In the genomic region with DNA sequence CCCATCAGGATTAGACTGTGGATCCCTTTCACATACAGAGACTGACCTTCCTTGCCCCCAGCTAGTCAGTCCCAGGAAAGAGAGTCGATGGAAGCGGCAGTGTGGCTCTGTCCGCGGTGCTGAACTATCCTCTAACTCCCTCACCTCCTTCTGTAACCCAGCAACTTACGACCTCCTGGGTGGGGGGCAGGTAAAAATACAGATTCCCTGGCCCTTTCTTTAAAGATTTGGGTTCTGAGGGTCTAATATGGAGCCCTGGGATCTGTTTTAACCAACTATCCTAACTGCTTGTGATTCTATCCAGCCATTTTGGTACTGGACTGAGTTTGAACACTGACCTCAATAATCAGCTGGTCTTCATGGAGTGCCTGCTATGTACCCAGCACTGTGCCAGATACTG, we compare ENCODE assay signal across 14 cellular contexts. TPM values are rescaled to one million over a fixed set of nuclear protein-coding genes. Genes with fewer than 3 reads are reported as not detected.
DNase-seq lines count a peak whose midpoint lies in the region; ATAC-seq lines count a peak whose summit lies in the region.
"Had no signal": no experiment of that assay in that cellular context is flagged by ENCODE, and none has a peak within 500 bp of the region (broad histone marks: within the 10 kb centered on the region; RNA-seq: fewer than 3 reads in every experiment).

No MANE protein-coding gene starts in this region.

- no peaks in the 10 kb centered on the region for H3K27me3 Mint-ChIP-seq in activated T-cell treated with anti-CD3 and anti-CD28 coated beads, Interleukin-2, amount 50 U/mL, for 72 hours (ENCODE audit: low read depth)
- H3K27me3 Mint-ChIP-seq: activated CD8-positive, alpha-beta memory T cell treated with anti-CD3 and anti-CD28 coated beads, Interleukin-2, amount 10 ng/mL, durations not matched to agents 7 days and 5 days; central memory CD8-positive, alpha-beta T cell had no signal

- H3K9me3 Mint-ChIP-seq in activated T-cell treated with anti-CD3 and anti-CD28 coated beads, Interleukin-2, amount 50 U/mL, for 72 hours: no peaks in the 10 kb centered on the region
- H3K9me3 Mint-ChIP-seq: central memory CD8-positive, alpha-beta T cell; type B pancreatic cell had no signal

- no peak overlapping the region for H3K4me3 Mint-ChIP-seq in activated T-cell treated with anti-CD3 and anti-CD28 coated beads, Interleukin-2, amount 50 U/mL, for 72 hours
- H3K4me3 Mint-ChIP-seq: activated CD8-positive, alpha-beta memory T cell treated with anti-CD3 and anti-CD28 coated beads, Interleukin-2, amount 10 ng/mL, durations not matched to agents 7 days and 5 days; central memory CD8-positive, alpha-beta T cell; type B pancreatic cell had no signal

- DNase-seq in DMS53 (lab: John Stamatoyannopoulos, UW) (peak; percentile 2), DMS53 treated with DMSO at 0.1 percent for 48 hours (lab: John Stamatoyannopoulos, UW; ENCODE audit: unreplicated experiment) (no peak), NOMO-1 treated with DMSO at 0.1 percent for 48 hours (lab: John Stamatoyannopoulos, UW; ENCODE audit: unreplicated experiment) (peak; percentile 8), ecto neural progenitor cell (ENCODE audit: low spot score) (peak; percentile 73), myocyte (ENCODE audit: low read depth) (peak; percentile 70), NCI-H1105 treated with DMSO at 0.1 percent for 48 hours (lab: John Stamatoyannopoulos, UW) (no peak)
- no peak for DNase-seq in activated T-cell treated with anti-CD3 and anti-CD28 coated beads, Interleukin-2, amount 50 U/mL, for 72 hours
- DNase-seq in activated CD4-positive, CD25-positive, alpha-beta regulatory T cell treated with anti-CD3 and anti-CD28 coated beads, Interleukin-2, amount 50 U/mL, for 72 hours: no peak
- DNase-seq: 8988T; activated CD8-positive, alpha-beta memory T cell treated with anti-CD3 and anti-CD28 coated beads, Interleukin-2, amount 10 ng/mL, durations not matched to agents 7 days and 5 days; NCI-H1436 treated with DMSO at 0.1 percent for 48 hours; SHP77 treated with DMSO at 0.1 percent for 48 hours had no signal

- H3K27ac Mint-ChIP-seq in activated T-cell treated with anti-CD3 and anti-CD28 coated beads, Interleukin-2, amount 50 U/mL, for 72 hours: no peak overlapping the region
- H3K27ac Mint-ChIP-seq: activated CD8-positive, alpha-beta memory T cell treated with anti-CD3 and anti-CD28 coated beads, Interleukin-2, amount 10 ng/mL, durations not matched to agents 7 days and 5 days; type B pancreatic cell had no signal

- no peaks in the 10 kb centered on the region for H3K4me1 Mint-ChIP-seq in activated T-cell treated with anti-CD3 and anti-CD28 coated beads, Interleukin-2, amount 50 U/mL, for 72 hours (ENCODE audit: low read depth)

- ATAC-seq in activated T-cell treated with anti-CD3 and anti-CD28 coated beads, Interleukin-2, amount 50 U/mL, for 72 hours (replicated peaks in 1 of 2): no peak
- ATAC-seq: activated CD8-positive, alpha-beta memory T cell treated with anti-CD3 and anti-CD28 coated beads, Interleukin-2, amount 10 ng/mL, durations not matched to agents 7 days and 5 days had no signal

- peaks cover 3 to 6% of the 10 kb centered on the region in 2 donors for H3K36me3 Mint-ChIP-seq in activated T-cell treated with anti-CD3 and anti-CD28 coated beads, Interleukin-2, amount 50 U/mL, for 72 hours (ENCODE audit: insufficient read depth in 2 of 2)
- H3K36me3 Mint-ChIP-seq: type B pancreatic cell had no signal

RNA-seq across cellular contexts. Expression of a gene that starts 23.2 kb away (rescaled TPM):
- 0.51 and 0.68 TPM in 2 replicates for total RNA-seq in myocyte
- polyA plus RNA-seq in myocyte (2012): not detected
- 100 to 1,000 TPM in 1 of 2 donors, 10 to 100 TPM in 1; 94.0 to 116 TPM for total RNA-seq in activated T-cell treated with anti-CD3 and anti-CD28 coated beads, Interleukin-2, amount 50 U/mL, for 72 hours

RNA-seq across cellular contexts. Expression of a gene that starts 35.7 kb away (rescaled TPM):
- total RNA-seq in myocyte: 0.05 and 0.21 TPM in 2 replicates
- 0.09 TPM for polyA plus RNA-seq in myocyte (2012)
- total RNA-seq in activated T-cell treated with anti-CD3 and anti-CD28 coated beads, Interleukin-2, amount 50 U/mL, for 72 hours: under 1 TPM; 0.58 to 0.62 TPM

RNA-seq across cellular contexts. Expression of a gene that starts 56.2 kb away (rescaled TPM):
- 5.7 and 7.3 TPM in 2 replicates for total RNA-seq in myocyte
- 1.4 TPM for polyA plus RNA-seq in myocyte (2012)
- under 1 TPM in 1 of 2 donors, not detected in 1; 0.25 TPM for total RNA-seq in activated T-cell treated with anti-CD3 and anti-CD28 coated beads, Interleukin-2, amount 50 U/mL, for 72 hours

Comparison
In these comparisons a context has a peak if more than half of its experiments do, and no peak if none do; other contexts are left out.
1. DNase-seq: peak in DMS53 (single experiment), NOMO-1 treated with DMSO at 0.1 percent for 48 hours (single experiment), ecto neural progenitor cell (single experiment) and myocyte (single experiment); none in DMS53 treated with DMSO at 0.1 percent for 48 hours (single experiment), activated T-cell treated with anti-CD3 and anti-CD28 coated beads, Interleukin-2, amount 50 U/mL, for 72 hours (0 of 2), activated CD4-positive, CD25-positive, alpha-beta regulatory T cell treated with anti-CD3 and anti-CD28 coated beads, Interleukin-2, amount 50 U/mL, for 72 hours (single experiment) and NCI-H1105 treated with DMSO at 0.1 percent for 48 hours (single experiment).
2. RNA of a gene that starts 23.2 kb away (total RNA-seq): 94.0 to 116 TPM in activated T-cell treated with anti-CD3 and anti-CD28 coated beads, Interleukin-2, amount 50 U/mL, for 72 hours; 0.51 to 0.68 TPM in myocyte; every median in the first group is over 10 times any median in the second.